8 cellular contexts compared by ENCODE assay signal in the genomic region with DNA sequence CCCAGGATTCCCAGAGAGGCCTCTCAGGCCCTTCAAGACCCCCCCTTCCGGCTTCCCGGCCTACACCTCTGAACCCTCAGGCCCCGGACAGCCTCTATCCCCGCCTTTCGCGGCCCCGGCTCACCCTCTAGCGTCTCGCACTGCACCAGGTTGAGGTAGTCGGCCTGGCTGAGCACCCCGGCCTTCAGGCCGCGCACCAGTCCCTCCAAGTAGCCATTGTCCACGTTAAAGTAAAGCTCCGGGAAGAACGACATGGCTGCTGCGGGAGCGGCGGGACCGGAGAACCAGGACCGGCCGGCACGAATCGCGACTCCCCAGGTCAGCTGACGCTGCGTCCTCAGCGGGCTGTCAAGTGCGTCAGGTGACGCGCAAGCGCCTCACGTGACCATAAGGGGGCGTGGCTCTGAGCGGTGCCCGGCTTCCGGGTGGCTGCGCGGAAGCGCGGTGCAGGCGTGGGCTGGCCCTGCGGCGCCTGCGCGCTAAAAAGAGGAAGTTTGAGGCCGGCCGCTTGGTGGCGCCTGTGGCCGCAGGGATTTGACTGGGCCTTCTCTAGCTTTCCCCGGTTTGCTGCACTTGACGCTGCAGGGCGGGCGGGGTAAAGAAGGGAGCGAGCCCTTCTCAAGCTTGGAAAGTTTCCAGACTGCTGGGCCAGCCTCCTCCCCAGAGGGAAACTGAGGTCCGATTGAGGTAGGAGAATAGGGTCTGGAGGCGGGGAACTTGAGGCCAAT. TPM values are rescaled to one million over a fixed set of nuclear protein-coding genes. Genes with fewer than 3 reads are reported as not detected.
DNase-seq lines count a peak whose midpoint lies in the region; ATAC-seq and TF ChIP-seq lines count a peak whose summit lies in the region.

A gene (minus strand): TSS at position 325 of the 728 bp plus-strand sequence. CDS start 71 bp downstream, at position 254.

- peak; percentile 96 for ATAC-seq in HG02571 (IDR thresholded peaks at IDR 0.05; ENCODE audit: unreplicated experiment)

- no peak for TF ChIP-seq POLR2A in NB4 (IDR thresholded peaks at IDR 0.05; ENCODE audit: extremely low read depth, insufficient read length)
- TF ChIP-seq POLR2A in suprapubic skin (IDR thresholded peaks at IDR 0.05) = peak in 1 of 2 donors; percentile 93

- H3K9me3 ChIP-seq in SK-N-MC (ENCODE audit: low read depth, low read length) (no peaks in the 10 kb centered on the region), suprapubic skin (no peaks in the 10 kb centered on the region)

- TF ChIP-seq EP300 in suprapubic skin (IDR thresholded peaks at IDR 0.05) = no peak

- H3K9ac ChIP-seq in SK-N-MC (ENCODE audit: insufficient read length) = peak within 1 kb of the TSS; percentile 85

- DNase-seq in NB4 (ENCODE audit: low read depth) = peak; percentile 99
- DNase-seq in SK-N-MC (ENCODE audit: low read depth, low spot score) = peak; percentile 47
- DNase-seq in activated naive CD4-positive, alpha-beta T cell treated with anti-CD3 and anti-CD28 coated beads, Interleukin-2, amount 50 U/mL, for 16 hours = peak; percentile 99
- peak; percentile 98 for DNase-seq in germinal center (ENCODE audit: low spot score)
- DNase-seq in nucleus accumbens (lab: John Stamatoyannopoulos, UW) = peak; percentile 81 to 99 (median 96)
- DNase-seq in suprapubic skin (ENCODE audit: low spot score in 2 of 2) = peak; percentile 98 to 99

- no peaks in the 10 kb centered on the region for H3K36me3 ChIP-seq in SK-N-MC (ENCODE audit: insufficient read depth, low read length)
- H3K36me3 ChIP-seq in suprapubic skin = peaks cover 11% of the 10 kb centered on the region

- WGBS in suprapubic skin = 0% methylated on average over 11 of the region's 57 CpGs

- TF ChIP-seq CTCF in NB4 (IDR thresholded peaks at IDR 0.05; ENCODE audit: low read depth, low read length) (peak; percentile 74), suprapubic skin (IDR thresholded peaks at IDR 0.05) (peak; percentile 81 to 91)

- no peaks in the 10 kb centered on the region for H3K27me3 ChIP-seq in suprapubic skin

- H3K27ac ChIP-seq in SK-N-MC (peak within 1 kb of the TSS; percentile 60; the same call in 1 of the 2 replicates), suprapubic skin (peak within 1 kb of the TSS; percentile 90)

- H3K4me1 ChIP-seq in suprapubic skin = peaks cover 59% of the 10 kb centered on the region

- peak within 1 kb of the TSS; percentile 92 for H3K4me3 ChIP-seq in GM08714 (ENCODE audit: low read length)
- peak within 1 kb of the TSS; percentile 90 for H3K4me3 ChIP-seq in NB4 (ENCODE audit: low read depth, low read length)
- peak within 1 kb of the TSS; percentile 86 for H3K4me3 ChIP-seq in SK-N-MC
- H3K4me3 ChIP-seq in suprapubic skin = peak within 1 kb of the TSS; percentile 73

RNA-seq across cellular contexts. Expression of the gene that starts here (rescaled TPM):
- 100 to 1,000 TPM in 3 of 4 donors, 10 to 100 TPM in 1; 90.0 to 134 (median 110) TPM for total RNA-seq in suprapubic skin

Comparison
In these comparisons a context has a peak if more than half of its experiments do, and no peak if none do; other contexts are left out.
1. Peak in every context shown above with its lines: DNase-seq, ATAC-seq, H3K4me3 ChIP-seq and H3K27ac ChIP-seq.
2. DNase-seq: peak in every context shown above with its lines; median percentile 99 in NB4; 99 in activated naive CD4-positive, alpha-beta T cell treated with anti-CD3 and anti-CD28 coated beads, Interleukin-2, amount 50 U/mL, for 16 hours; 98 in suprapubic skin; 98 in germinal center; 96 in nucleus accumbens; 47 in SK-N-MC.